ENCODE assay signal across 8 cellular contexts in genomic region chr10:62805139-62806092, GRCh38. TPM values are rescaled to one million over a fixed set of nuclear protein-coding genes. Genes with fewer than 3 reads are reported as not detected.
DNase-seq lines count a peak whose midpoint lies in the region; ATAC-seq and TF ChIP-seq lines count a peak whose summit lies in the region.

No MANE protein-coding gene starts in this region.

- peaks cover 37% of the 10 kb centered on the region for H4K20me1 ChIP-seq in DND-41 (ENCODE audit: insufficient read depth, low read length)

- H3K4me3 ChIP-seq in DND-41 (ENCODE audit: low read depth in 1 of 2, low read length in 2 of 2), result peak overlapping the region; percentile 63 to 93
- H3K4me3 ChIP-seq in HUES64 (ENCODE audit: low read length), result peak overlapping the region; percentile 74
- peak overlapping the region; percentile 75 to 97 (median 90) for H3K4me3 ChIP-seq in esophagus muscularis mucosa
- H3K4me3 ChIP-seq in aorta (ENCODE audit: low read length in 2 of 2), result peak overlapping the region; percentile 68 to 69

- peaks cover 43% of the 10 kb centered on the region for H3K36me3 ChIP-seq in DND-41 (ENCODE audit: insufficient read depth, low read length)
- H3K36me3 ChIP-seq in HUES64 (ENCODE audit: insufficient read depth, low read length), result peaks cover 3% of the 10 kb centered on the region; the same call in 1 of the 2 replicates
- peaks cover 0 to 16% (median 0%) of the 10 kb centered on the region in 4 donors for H3K36me3 ChIP-seq in esophagus muscularis mucosa
- no peaks in the 10 kb centered on the region for H3K36me3 ChIP-seq in aorta (ENCODE audit: control insufficient read depth in 1 of 2, insufficient read depth in 2 of 2, low read length in 1 of 2)

- WGBS in HUES64, result under 1% methylated on average over 88 of the region's 90 CpGs
- 8% methylated on average over 23 of the region's 90 CpGs for WGBS in esophagus muscularis mucosa
- 2% methylated on average over 84 to 90 of the region's 90 CpGs for WGBS in aorta, 2 donors

- POLR2A ChIA-PET in activated CD8-positive, alpha-beta T cell treated with anti-CD3 and anti-CD28 coated beads, Interleukin-2, amount 10 ng/mL, durations not matched to agents 7 days and 5 days (lab: Charles Lee), result interaction anchor here (1.2 to 5.6 kb wide), 5 partner anchors 12 to 463 kb away, joined by 3 to 36 read pairs (median 4); partner anchors contain the start of gene EGR2
- POLR2A ChIA-PET in naive thymus-derived CD8-positive, alpha-beta T cell (lab: Charles Lee), result interaction anchor here (1.1 to 4.7 kb wide), 9 partner anchors 11 to 328 kb away, joined by 3 to 87 read pairs (median 10); partner anchors contain the start of genes EGR2 and NRBF2

- H3K27me3 ChIP-seq in DND-41 (ENCODE audit: insufficient read depth, low read length, poor library complexity), result no peaks in the 10 kb centered on the region
- H3K27me3 ChIP-seq in HUES64 (ENCODE audit: insufficient read depth, low read length), result no peaks in the 10 kb centered on the region
- H3K27me3 ChIP-seq in esophagus muscularis mucosa, result no peaks in the 10 kb centered on the region
- no peaks in the 10 kb centered on the region for H3K27me3 ChIP-seq in aorta (ENCODE audit: control insufficient read depth in 1 of 2, insufficient read depth in 2 of 2, low read length in 1 of 2)

- H3K27me3 Mint-ChIP-seq in activated CD8-positive, alpha-beta T cell treated with anti-CD3 and anti-CD28 coated beads, Interleukin-2, amount 10 ng/mL, durations not matched to agents 7 days and 5 days (ENCODE audit: low read depth), result peaks cover 2% of the 10 kb centered on the region
- peaks cover 0 to 4% (median 0%) of the 10 kb centered on the region in 5 donors for H3K27me3 Mint-ChIP-seq in naive thymus-derived CD8-positive, alpha-beta T cell

- no peaks in the 10 kb centered on the region for H3K9me3 ChIP-seq in DND-41 (ENCODE audit: insufficient read depth, low read length, severe bottlenecking)
- H3K9me3 ChIP-seq in HUES64 (ENCODE audit: insufficient read depth, low read depth, low read length), result no peaks in the 10 kb centered on the region
- no peaks in the 10 kb centered on the region for H3K9me3 ChIP-seq in esophagus muscularis mucosa
- H3K9me3 ChIP-seq in aorta (ENCODE audit: control insufficient read depth, low read length), result no peaks in the 10 kb centered on the region

- H3K79me2 ChIP-seq in DND-41 (ENCODE audit: insufficient read depth, low read length), result peaks cover 45% of the 10 kb centered on the region

- H2AFZ ChIP-seq in DND-41 (ENCODE audit: low read depth, low read length), result peak overlapping the region; percentile 99

- H3K9ac ChIP-seq in DND-41 (ENCODE audit: low read depth, low read length) (peak overlapping the region; percentile 99), HUES64 (ENCODE audit: low read depth, low read length) (peak overlapping the region; percentile 89)

- intact Hi-C loops in esophagus muscularis mucosa (cut with DNase I) (no loop called here), aorta (cut with DNase I) (no loop called here)

- peaks cover 41% of the 10 kb centered on the region for H3K36me3 Mint-ChIP-seq in activated CD8-positive, alpha-beta T cell treated with anti-CD3 and anti-CD28 coated beads, Interleukin-2, amount 10 ng/mL, durations not matched to agents 7 days and 5 days (ENCODE audit: low read depth)
- H3K36me3 Mint-ChIP-seq in naive thymus-derived CD8-positive, alpha-beta T cell, result peaks cover 0 to 25% (median 0%) of the 10 kb centered on the region in 3 donors

- H3K4me1 ChIP-seq in DND-41 (ENCODE audit: insufficient read depth, low read length) (peaks cover 40% of the 10 kb centered on the region), HUES64 (ENCODE audit: insufficient read depth, low read length) (peaks cover 38% of the 10 kb centered on the region), esophagus muscularis mucosa (peaks cover 19 to 54% (median 44%) of the 10 kb centered on the region in 4 donors), aorta (ENCODE audit: control insufficient read depth in 1 of 2, insufficient read depth in 2 of 2, low read length in 2 of 2) (peaks cover 0 to 4% of the 10 kb centered on the region in 2 donors)

- peak overlapping the region; percentile 91 for H3K27ac Mint-ChIP-seq in activated CD8-positive, alpha-beta T cell treated with anti-CD3 and anti-CD28 coated beads, Interleukin-2, amount 10 ng/mL, durations not matched to agents 7 days and 5 days
- H3K27ac Mint-ChIP-seq in naive thymus-derived CD8-positive, alpha-beta T cell, result peak overlapping the region; percentile 60 to 100 (median 88)

- TF ChIP-seq EP300 in esophagus muscularis mucosa (IDR thresholded peaks at IDR 0.05), result no peak

- H3K4me2 ChIP-seq in DND-41 (ENCODE audit: insufficient read depth, low read length), result peak overlapping the region; percentile 98

- peaks cover 52% of the 10 kb centered on the region for H3K4me1 Mint-ChIP-seq in activated CD8-positive, alpha-beta T cell treated with anti-CD3 and anti-CD28 coated beads, Interleukin-2, amount 10 ng/mL, durations not matched to agents 7 days and 5 days (ENCODE audit: low read depth)
- H3K4me1 Mint-ChIP-seq in naive thymus-derived CD8-positive, alpha-beta T cell, result peaks cover 17 to 48% (median 44%) of the 10 kb centered on the region in 4 donors

- H3K4me3 Mint-ChIP-seq in activated CD8-positive, alpha-beta T cell treated with anti-CD3 and anti-CD28 coated beads, Interleukin-2, amount 10 ng/mL, durations not matched to agents 7 days and 5 days, result peak overlapping the region; percentile 91
- peak overlapping the region; percentile 84 to 99 (median 92) for H3K4me3 Mint-ChIP-seq in naive thymus-derived CD8-positive, alpha-beta T cell

- H3K27ac ChIP-seq in DND-41 (ENCODE audit: low read length), result peak overlapping the region; percentile 92
- peak overlapping the region; percentile 89 for H3K27ac ChIP-seq in HUES64 (ENCODE audit: low read depth, low read length)
- peak overlapping the region; percentile 94 to 98 (median 94) for H3K27ac ChIP-seq in esophagus muscularis mucosa (replicated peaks in 1 of 4)
- H3K27ac ChIP-seq in aorta (ENCODE audit: low read depth in 1 of 2, low read length in 2 of 2), result peak overlapping the region in 1 of 2 donors; percentile 71

- peak; percentile 33; the same call in 2 of the 3 replicates for ATAC-seq in DND-41 (ENCODE audit: insufficient read depth, low read depth)
- ATAC-seq in GM21390 (IDR thresholded peaks at IDR 0.05; ENCODE audit: unreplicated experiment), result peak; percentile 15
- peak; percentile 43 for ATAC-seq in activated CD8-positive, alpha-beta T cell treated with anti-CD3 and anti-CD28 coated beads, Interleukin-2, amount 10 ng/mL, durations not matched to agents 7 days and 5 days
- ATAC-seq in naive thymus-derived CD8-positive, alpha-beta T cell, result no peak
- ATAC-seq in aorta (ENCODE audit: low FRiP score), result peak; percentile 31

- DNase-seq in DND-41 (no peak), esophagus muscularis mucosa (ENCODE audit: extremely low spot score) (no peak), aorta (peak in 1 of 2 donors; percentile 81), SW 1271 (lab: John Stamatoyannopoulos, UW) (no peak)
- DNase-seq in activated CD8-positive, alpha-beta T cell treated with anti-CD3 and anti-CD28 coated beads, Interleukin-2, amount 10 ng/mL, durations not matched to agents 7 days and 5 days, result peak; percentile 64
- peak in 2 of 10 donors; percentile 67 to 73 for DNase-seq in naive thymus-derived CD8-positive, alpha-beta T cell

- TF ChIP-seq POLR2A in esophagus muscularis mucosa (IDR thresholded peaks at IDR 0.05; ENCODE audit: low read depth), result no peak

- CTCF ChIA-PET in activated CD8-positive, alpha-beta T cell treated with anti-CD3 and anti-CD28 coated beads, Interleukin-2, amount 10 ng/mL, durations not matched to agents 7 days and 5 days (lab: Charles Lee), result interaction anchor here (0.7 to 6.5 kb wide), 12 partner anchors 12 to 361 kb away, joined by 3 to 40 read pairs (median 3); partner anchors contain the start of gene EGR2

- TF ChIP-seq CTCF in DND-41 (IDR thresholded peaks at IDR 0.05; ENCODE audit: borderline replicate concordance, extremely low read depth, low read length, poor library complexity, severe bottlenecking), result no peak
- TF ChIP-seq CTCF in esophagus muscularis mucosa (IDR thresholded peaks at IDR 0.05), result no peak

- H3K9me3 Mint-ChIP-seq in activated CD8-positive, alpha-beta T cell treated with anti-CD3 and anti-CD28 coated beads, Interleukin-2, amount 10 ng/mL, durations not matched to agents 7 days and 5 days (ENCODE audit: insufficient read depth), result no peaks in the 10 kb centered on the region
- no peaks in the 10 kb centered on the region for H3K9me3 Mint-ChIP-seq in naive thymus-derived CD8-positive, alpha-beta T cell

RNA-seq across cellular contexts. Expression of gene ADO, which starts 0.9 kb away (rescaled TPM):
- polyA plus RNA-seq in HUES64 (2013, experiment 1 of 2), result 26.3 TPM
- polyA plus RNA-seq in HUES64 (2013, experiment 2 of 2), result 26.9 TPM
- total RNA-seq in activated CD8-positive, alpha-beta T cell treated with anti-CD3 and anti-CD28 coated beads, Interleukin-2, amount 10 ng/mL, durations not matched to agents 7 days and 5 days, result 10 to 100 TPM; 22.2 to 22.6 TPM
- total RNA-seq in esophagus muscularis mucosa, result 10 to 100 TPM; 19.5 to 28.1 (median 23.4) TPM
- total RNA-seq in naive thymus-derived CD8-positive, alpha-beta T cell, result 10 to 100 TPM; 15.5 to 15.6 TPM
- polyA plus RNA-seq in naive thymus-derived CD8-positive, alpha-beta T cell, result 1 to 10 TPM; 1.7 to 3.2 (median 3.2) TPM
- total RNA-seq in aorta, result 10 to 100 TPM; 13.2 to 15.3 TPM
- polyA plus RNA-seq in aorta, result 1 to 10 TPM; 7.5 to 9.1 TPM

RNA-seq across cellular contexts. Expression of gene EGR2, which starts 10.8 kb away (rescaled TPM):
- 5.9 TPM for polyA plus RNA-seq in HUES64 (2013, experiment 1 of 2)
- polyA plus RNA-seq in HUES64 (2013, experiment 2 of 2), result 8.8 TPM
- total RNA-seq in activated CD8-positive, alpha-beta T cell treated with anti-CD3 and anti-CD28 coated beads, Interleukin-2, amount 10 ng/mL, durations not matched to agents 7 days and 5 days, result 1 to 10 TPM in 1 of 2 experiments, under 1 TPM in 1; 0.50 to 1.3 TPM
- 1 to 10 TPM in 3 of 4 donors, under 1 TPM in 1; 0.26 to 4.0 (median 1.5) TPM for total RNA-seq in esophagus muscularis mucosa
- 1 to 10 TPM; 1.1 to 1.2 TPM for total RNA-seq in naive thymus-derived CD8-positive, alpha-beta T cell
- polyA plus RNA-seq in naive thymus-derived CD8-positive, alpha-beta T cell, result under 1 TPM; 0.07 to 0.28 (median 0.10) TPM
- total RNA-seq in aorta, result 10 to 100 TPM; 11.4 to 23.0 TPM
- polyA plus RNA-seq in aorta, result 1 to 10 TPM; 1.1 to 1.3 TPM

Comparison
In these comparisons a context has a peak if more than half of its experiments do, and no peak if none do; other contexts are left out.
1. ATAC-seq: peak in DND-41 (single experiment), GM21390 (single experiment), activated CD8-positive, alpha-beta T cell treated with anti-CD3 and anti-CD28 coated beads, Interleukin-2, amount 10 ng/mL, durations not matched to agents 7 days and 5 days (single experiment) and aorta (single experiment); none in naive thymus-derived CD8-positive, alpha-beta T cell (0 of 2).
2. Peak in every context shown above with its lines, with median percentiles within 50 percentile points of each other: H3K4me3 ChIP-seq.